In genomic region chr7:24979470-24979862, GRCh38 we compare ENCODE assay signal across 8 cellular contexts. TPM values are rescaled to one million over a fixed set of nuclear protein-coding genes. Genes with fewer than 3 reads are reported as not detected.
A peak's percentile ranks its signal among the peaks of the same experiment; 100 is the strongest.
DNase-seq lines count a peak whose midpoint lies in the region; ATAC-seq and TF ChIP-seq lines count a peak whose summit lies in the region.

No MANE protein-coding gene starts in this region.

- H3K36me3 ChIP-seq in stomach, result no peaks in the 10 kb centered on the region

- TF ChIP-seq EP300 in stomach (IDR thresholded peaks at IDR 0.05), result no peak

- peaks cover 16 to 50% (median 28%) of the 10 kb centered on the region in 4 donors for H3K4me1 ChIP-seq in stomach

- TF ChIP-seq CTCF in stomach (IDR thresholded peaks at IDR 0.05), result peak in 5 of 7 experiments; percentile 31 to 75 (median 64)

- no peaks in the 10 kb centered on the region for H3K9me3 ChIP-seq in stomach

- H3K27ac ChIP-seq in stomach, result peak overlapping the region; percentile 85 to 93 (median 89)

- peak overlapping the region; percentile 79 to 98 (median 94) for H3K4me3 Mint-ChIP-seq in naive thymus-derived CD8-positive, alpha-beta T cell

- intact Hi-C loops in stomach (cut with DNase I; ENCODE audit: low total_unique reads), result no loop called here

- TF ChIP-seq POLR2A in GM18505 (IDR thresholded peaks at IDR 0.05; ENCODE audit: borderline replicate concordance, extremely low read depth, insufficient read depth, insufficient read length), result no peak
- no peak for TF ChIP-seq POLR2A in erythroblast (IDR thresholded peaks at IDR 0.05; ENCODE audit: low read length)
- TF ChIP-seq POLR2A in stomach (IDR thresholded peaks at IDR 0.05), result no peak

- H3K4me1 Mint-ChIP-seq in naive thymus-derived CD8-positive, alpha-beta T cell, result peaks cover 31 to 63% (median 55%) of the 10 kb centered on the region in 4 donors

- peak overlapping the region; percentile 64 to 85 (median 74) for H3K4me3 ChIP-seq in stomach

- POLR2A ChIA-PET in naive thymus-derived CD8-positive, alpha-beta T cell (lab: Charles Lee), result interaction anchor here (0.5 to 3.9 kb wide), 16 partner anchors 8 to 223 kb away, joined by 3 to 27 read pairs (median 5); partner anchors contain the start of gene CYCS

- 0 to 1% (median 0%) methylated on average over 4 to 42 of the region's 42 CpGs for WGBS in stomach, 5 donors

- H3K27ac Mint-ChIP-seq in naive thymus-derived CD8-positive, alpha-beta T cell, result peak overlapping the region in 6 of 10 donors; percentile 58 to 88 (median 80)

- peak; percentile 91 for DNase-seq in ACHN
- peak; percentile 28 for DNase-seq in NCI-H748 treated with DMSO at 0.1 percent for 48 hours (lab: John Stamatoyannopoulos, UW)
- DNase-seq in activated T-cell treated with anti-CD3 and anti-CD28 coated beads for 1 hour (ENCODE audit: low read depth), result peak; percentile 67
- peak; percentile 80 to 88 for DNase-seq in erythroblast (lab: John Stamatoyannopoulos, UW)
- peak; percentile 46 to 83 (median 72) for DNase-seq in naive thymus-derived CD8-positive, alpha-beta T cell
- peak; percentile 78 for DNase-seq in stomach

- H3K36me3 Mint-ChIP-seq in naive thymus-derived CD8-positive, alpha-beta T cell, result peaks cover 0 to 2% (median 0%) of the 10 kb centered on the region in 3 donors

- no peaks in the 10 kb centered on the region for H3K27me3 Mint-ChIP-seq in naive thymus-derived CD8-positive, alpha-beta T cell

- no peaks in the 10 kb centered on the region for H3K9me3 Mint-ChIP-seq in naive thymus-derived CD8-positive, alpha-beta T cell

- H3K27me3 ChIP-seq in stomach, result no peaks in the 10 kb centered on the region

- in situ Hi-C loops in ACHN (cut with HindIII; ENCODE audit: low pct_ligation_motif_present, low pct_unique_long_range_greater_than_20kb, low sequenced_read_pairs), result no loop called here

- peak; percentile 41 for ATAC-seq in GM18505 (IDR thresholded peaks at IDR 0.05; ENCODE audit: unreplicated experiment)
- peak; percentile 39 for ATAC-seq in HG02943 (IDR thresholded peaks at IDR 0.05; ENCODE audit: low read depth, unreplicated experiment)
- peak; percentile 54 to 65 for ATAC-seq in naive thymus-derived CD8-positive, alpha-beta T cell

RNA-seq across cellular contexts. Expression of gene OSBPL3, which starts 0.5 kb away (rescaled TPM):
- total RNA-seq in naive thymus-derived CD8-positive, alpha-beta T cell, result 10 to 100 TPM; 21.3 to 28.4 TPM
- polyA plus RNA-seq in naive thymus-derived CD8-positive, alpha-beta T cell, result 1 to 10 TPM; 3.4 to 5.3 (median 5.0) TPM
- total RNA-seq in stomach, result 10 to 100 TPM in 4 of 5 donors, 1 to 10 TPM in 1; 7.2 to 25.0 (median 15.1) TPM
- polyA plus RNA-seq in stomach, result 1 to 10 TPM; 2.0 to 8.1 (median 2.9) TPM

Comparison
In these comparisons a context has a peak if more than half of its experiments do, and no peak if none do; other contexts are left out.
1. Peak in every context shown above with its lines: DNase-seq, ATAC-seq, H3K4me3 ChIP-seq and H3K27ac ChIP-seq.
2. DNase-seq: peak in every context shown above with its lines; median percentile 91 in ACHN; 84 in erythroblast; 78 in stomach; 72 in naive thymus-derived CD8-positive, alpha-beta T cell; 67 in activated T-cell treated with anti-CD3 and anti-CD28 coated beads for 1 hour; 28 in NCI-H748 treated with DMSO at 0.1 percent for 48 hours.